In genomic region chr20:5316188-5317158, GRCh38 we compare ENCODE assay signal across 11 cellular contexts. TPM values are rescaled to one million over a fixed set of nuclear protein-coding genes. Genes with fewer than 3 reads are reported as not detected.
DNase-seq lines count a peak whose midpoint lies in the region; ATAC-seq and TF ChIP-seq lines count a peak whose summit lies in the region.
"Had no signal": no experiment of that assay in that cellular context is flagged by ENCODE, and none has a peak within 500 bp of the region (broad histone marks: within the 10 kb centered on the region; RNA-seq: fewer than 3 reads in every experiment).

Gene PROKR2, minus strand, starts transcription at chr20:5316954. Its CDS starts 2,585 bp downstream, at chr20:5314369.

- no peaks in the 10 kb centered on the region for H3K9me2 ChIP-seq in PC-9 (ENCODE audit: insufficient read depth)

- no peaks in the 10 kb centered on the region for H3K4me1 Mint-ChIP-seq in T-helper 17 cell

- TF ChIP-seq POLR2A in heart left ventricle (IDR thresholded peaks at IDR 0.05) (no peak), testis (IDR thresholded peaks at IDR 0.05) (no peak), vagina (IDR thresholded peaks at IDR 0.05) (no peak)

- peak in 2 of 12 donors; percentile 6 to 9 for TF ChIP-seq CTCF in heart left ventricle (IDR thresholded peaks at IDR 0.05)
- TF ChIP-seq CTCF in testis (IDR thresholded peaks at IDR 0.05), result no peak
- TF ChIP-seq CTCF in vagina (IDR thresholded peaks at IDR 0.05), result no peak
- no peak for TF ChIP-seq CTCF in PC-9 (conservative IDR thresholded peaks at IDR 0.05)

- H3K36me3 ChIP-seq in heart left ventricle (no peaks in the 10 kb centered on the region), testis (ENCODE audit: low read depth, missing control alignments) (no peaks in the 10 kb centered on the region), vagina (no peaks in the 10 kb centered on the region), PC-9 (ENCODE audit: low read depth) (no peaks in the 10 kb centered on the region)

- H2AFZ ChIP-seq in PC-9, result no peak within 1 kb of the TSS

- peak in 3 of 4 donors; percentile 34 to 69 (median 41) for ATAC-seq in heart left ventricle
- ATAC-seq in Right ventricle myocardium superior (ENCODE audit: poor library complexity), result no peak
- no peak for ATAC-seq in T-helper 17 cell

- 0 to 3% (median 1%) methylated on average over 41 to 92 of the region's 92 CpGs for WGBS in heart left ventricle, 4 donors
- 0 to 1% methylated on average over 9 to 71 of the region's 92 CpGs for WGBS in testis, 2 donors

- H3K27ac ChIP-seq in heart left ventricle, result no peak within 1 kb of the TSS
- H3K27ac ChIP-seq in testis, result no peak within 1 kb of the TSS
- H3K27ac ChIP-seq in vagina, result no peak within 1 kb of the TSS
- no peak within 1 kb of the TSS for H3K27ac ChIP-seq in PC-9

- DNase-seq in heart left ventricle (no peak), Right ventricle myocardium superior (no peak), T-helper 17 cell (no peak), iPS-NIHi11 (ENCODE audit: low spot score) (peak; percentile 70), testis (peak; percentile 35), vagina (ENCODE audit: extremely low spot score in 2 of 2) (no peak), SKM-1 treated with dmso at 0.1 percent for 144 hours (lab: John Stamatoyannopoulos, UW; ENCODE audit: unreplicated experiment) (no peak), PC-9 (no peak)
- DNase-seq: Caco-2; effector CD8-positive, alpha-beta T cell; NCI-H446 treated with DMSO at 0.1 percent for 48 hours had no signal

- H3F3A ChIP-seq in PC-9 (ENCODE audit: insufficient read depth, low read depth), result no peaks in the 10 kb centered on the region

- peak within 1 kb of the TSS; percentile 33 for H3K4me3 Mint-ChIP-seq in T-helper 17 cell

- no peak within 1 kb of the TSS for H3K4me2 ChIP-seq in PC-9

- H3K27me3 ChIP-seq in heart left ventricle (peaks cover 8 to 53% (median 37%) of the 10 kb centered on the region in 9 donors), testis (no peaks in the 10 kb centered on the region), vagina (peaks cover 2% of the 10 kb centered on the region), PC-9 (ENCODE audit: insufficient read depth, low read depth) (peaks cover 71% of the 10 kb centered on the region)

- no peaks in the 10 kb centered on the region for H3K9me3 ChIP-seq in heart left ventricle
- H3K9me3 ChIP-seq in T-helper 17 cell (ENCODE audit: control insufficient read depth, low read length, poor library complexity, severe bottlenecking), result no peaks in the 10 kb centered on the region
- no peaks in the 10 kb centered on the region for H3K9me3 ChIP-seq in testis
- no peaks in the 10 kb centered on the region for H3K9me3 ChIP-seq in vagina
- no peaks in the 10 kb centered on the region for H3K9me3 ChIP-seq in PC-9 (ENCODE audit: insufficient read depth, low read depth)

- H3K79me2 ChIP-seq in PC-9 (ENCODE audit: low read depth), result no peaks in the 10 kb centered on the region

- intact Hi-C loops in heart left ventricle (cut with DNase I), result no loop called here
- intact Hi-C loops in Right ventricle myocardium superior (cut with DNase I), result no loop called here
- intact Hi-C loops in testis (cut with DNase I; ENCODE audit: low total_unique reads), result no loop called here
- intact Hi-C loops in vagina (cut with DNase I), result no loop called here
- intact Hi-C loops in PC-9 (cut with micrococcal nuclease; ENCODE audit: unreplicated experiment), result no loop called here

- CTCF ChIA-PET in PC-9 (lab: Charles Lee), result no interaction called here

- no peaks in the 10 kb centered on the region for H3K36me3 Mint-ChIP-seq in T-helper 17 cell (ENCODE audit: low read depth)

- POLR2A ChIA-PET in PC-9 (lab: Charles Lee; ENCODE audit: unreplicated experiment), result no interaction called here

- H3K27me3 Mint-ChIP-seq in T-helper 17 cell, result peaks cover 57% of the 10 kb centered on the region

- no peak within 1 kb of the TSS for H3K27ac Mint-ChIP-seq in T-helper 17 cell

- BruUV-seq in PC-9 (replicated peaks; lab: Mats Ljungman, UMichigan), result no TSS peak

- no peaks in the 10 kb centered on the region for H4K20me1 ChIP-seq in PC-9 (ENCODE audit: insufficient read depth)

- peaks cover 0 to 16% (median 0%) of the 10 kb centered on the region in 12 donors for H3K4me1 ChIP-seq in heart left ventricle
- H3K4me1 ChIP-seq in testis, result no peaks in the 10 kb centered on the region
- H3K4me1 ChIP-seq in vagina, result no peaks in the 10 kb centered on the region
- no peaks in the 10 kb centered on the region for H3K4me1 ChIP-seq in PC-9 (replicated peaks; ENCODE audit: insufficient read depth)
- H3K4me1 ChIP-seq: Caco-2 had no signal

- H3K4me3 ChIP-seq in heart left ventricle (peak within 1 kb of the TSS in 11 of 12 donors; percentile 5 to 36 (median 22)), testis (peak within 1 kb of the TSS in 1 of 2 donors; percentile 20), vagina (no peak within 1 kb of the TSS), PC-9 (no peak within 1 kb of the TSS)

RNA-seq across cellular contexts. Expression of gene PROKR2, which starts in this region (rescaled TPM):
- total RNA-seq in heart left ventricle, result not detected
- not detected for polyA plus RNA-seq in heart left ventricle
- not detected for total RNA-seq in Right ventricle myocardium superior
- total RNA-seq in T-helper 17 cell, result not detected
- total RNA-seq in testis, result under 1 TPM; 0.31 to 0.71 TPM
- polyA plus RNA-seq in testis (ENCODE audit: insufficient read depth, low read depth, low replicate concordance), result 0.66 TPM
- not detected for total RNA-seq in vagina
- not detected in 2 replicates for total RNA-seq in PC-9 (2021)
- total RNA-seq: Caco-2 had no signal

Comparison
In these comparisons a context has a peak if more than half of its experiments do, and no peak if none do; other contexts are left out.
1. Peak in ATAC-seq and H3K4me3 ChIP-seq in heart left ventricle; RNA of the gene not detected or under 1 TPM.
2. Peak in DNase-seq in testis; RNA of the gene not detected or under 1 TPM.